15 cellular contexts compared by ENCODE assay signal in the genomic region with DNA sequence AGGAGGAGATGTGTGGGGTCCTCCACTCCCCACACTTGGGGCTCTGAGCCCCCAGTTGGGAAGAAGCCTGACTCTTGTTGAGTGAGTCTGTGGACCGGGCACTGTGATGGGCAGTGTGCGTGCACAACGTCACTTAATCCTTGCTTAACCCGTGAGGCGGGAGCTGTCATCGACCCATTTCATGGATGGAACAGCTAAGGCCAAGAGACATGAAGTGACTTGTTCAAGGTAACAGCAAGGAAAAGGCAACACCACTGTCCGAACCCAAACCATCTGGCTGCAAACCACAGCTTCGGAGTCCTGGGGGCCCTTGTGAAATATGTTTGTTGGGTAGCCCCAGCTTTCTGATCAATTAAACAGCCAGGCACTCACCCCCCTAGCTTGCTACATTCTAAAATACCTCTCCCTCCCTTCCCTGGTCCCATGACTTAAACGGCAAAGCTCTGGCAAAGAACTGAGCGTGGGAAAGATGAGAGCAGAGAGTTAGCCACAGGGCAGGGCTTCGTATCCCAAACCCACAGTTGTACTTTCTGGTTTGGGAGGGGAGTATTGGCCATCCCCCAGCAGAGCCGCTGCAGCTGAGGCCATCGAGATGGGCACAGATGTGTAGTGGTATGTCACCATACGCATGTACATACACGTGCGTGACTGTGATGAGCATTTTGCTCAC.
"Had no signal": no experiment of that assay in that cellular context is flagged by ENCODE, and none has a peak within 500 bp of the region (broad histone marks: within the 10 kb centered on the region; RNA-seq: fewer than 3 reads in every experiment).

No MANE protein-coding gene starts in this region.

- H3K4me3 Mint-ChIP-seq: activated naive CD4-positive, alpha-beta T cell treated with anti-CD3 and anti-CD28 coated beads for 36 hours; activated naive CD8-positive, alpha-beta T cell treated with anti-CD3 and anti-CD28 coated beads, Interleukin-2, amount 50 U/mL, for 24 hours; activated T-helper 17 cell treated with anti-CD3 and anti-CD28 coated beads, Interleukin-2, amount 50 U/mL, for 72 hours; endodermal cell; mesothelial cell of epicardium had no signal

- ATAC-seq: activated CD4-positive, CD25-positive, alpha-beta regulatory T cell treated with anti-CD3 and anti-CD28 coated beads, Interleukin-2, amount 50 U/mL, for 24 hours; activated naive CD8-positive, alpha-beta T cell treated with anti-CD3 and anti-CD28 coated beads, Interleukin-2, amount 50 U/mL, for 24 hours; activated T-helper 17 cell treated with anti-CD3 and anti-CD28 coated beads, Interleukin-2, amount 50 U/mL, for 72 hours; left colon; stimulated activated naive CD8-positive, alpha-beta T cell treated with anti-CD3 and anti-CD28 coated beads, Interleukin-15, Interleukin-2, amounts not matched to agents 100 U/mL and 50 U/mL, for 24 hours had no signal

- H3K4me3 ChIP-seq: ascending aorta, lower lobe of right lung, thoracic aorta had no signal

- H3K36me3 ChIP-seq: neutrophil had no signal

- H3K27me3 Mint-ChIP-seq: activated naive CD8-positive, alpha-beta T cell treated with anti-CD3 and anti-CD28 coated beads, Interleukin-2, amount 50 U/mL, for 24 hours; activated T-helper 17 cell treated with anti-CD3 and anti-CD28 coated beads, Interleukin-2, amount 50 U/mL, for 72 hours had no signal

- H3K9me3 Mint-ChIP-seq: activated naive CD4-positive, alpha-beta T cell treated with anti-CD3 and anti-CD28 coated beads for 36 hours; activated naive CD8-positive, alpha-beta T cell treated with anti-CD3 and anti-CD28 coated beads, Interleukin-2, amount 50 U/mL, for 24 hours; activated T-helper 17 cell treated with anti-CD3 and anti-CD28 coated beads, Interleukin-2, amount 50 U/mL, for 72 hours; endodermal cell; mesothelial cell of epicardium had no signal

- H3K27me3 ChIP-seq: ascending aorta, neutrophil had no signal

- H3K4me1 ChIP-seq: lower lobe of right lung had no signal

- H3K27ac Mint-ChIP-seq: activated naive CD4-positive, alpha-beta T cell treated with anti-CD3 and anti-CD28 coated beads for 36 hours; activated naive CD8-positive, alpha-beta T cell treated with anti-CD3 and anti-CD28 coated beads, Interleukin-2, amount 50 U/mL, for 24 hours; activated T-helper 17 cell treated with anti-CD3 and anti-CD28 coated beads, Interleukin-2, amount 50 U/mL, for 72 hours; mesothelial cell of epicardium had no signal

- DNase-seq: activated CD4-positive, alpha-beta T cell treated with anti-CD3 and anti-CD28 coated beads, Interleukin-2, amount 50 U/mL, for 48 hours; activated naive CD4-positive, alpha-beta T cell treated with anti-CD3 and anti-CD28 coated beads for 36 hours; activated naive CD8-positive, alpha-beta T cell treated with anti-CD3 and anti-CD28 coated beads, Interleukin-2, amount 50 U/mL, for 24 hours; endodermal cell; left colon; lower lobe of right lung; stimulated activated CD4-positive, alpha-beta T cell treated with anti-CD3 and anti-CD28 coated beads, Interleukin-4, amount 100 ng/mL, for 4 hours; stimulated activated CD8-positive, alpha-beta memory T cell treated with anti-CD3 and anti-CD28 coated beads, Interleukin-4, amount 100 ng/mL, for 48 hours; stimulated activated naive CD8-positive, alpha-beta T cell treated with anti-CD3 and anti-CD28 coated beads, Interleukin-15, Interleukin-2, amounts not matched to agents 100 U/mL and 50 U/mL, for 24 hours had no signal

- H3K4me1 Mint-ChIP-seq: activated naive CD8-positive, alpha-beta T cell treated with anti-CD3 and anti-CD28 coated beads, Interleukin-2, amount 50 U/mL, for 24 hours; activated T-helper 17 cell treated with anti-CD3 and anti-CD28 coated beads, Interleukin-2, amount 50 U/mL, for 72 hours; endodermal cell; mesothelial cell of epicardium had no signal

- H3K9me3 ChIP-seq: ascending aorta, lower lobe of right lung, neutrophil, thoracic aorta had no signal

- H3K27ac ChIP-seq: ascending aorta, lower lobe of right lung, neutrophil, thoracic aorta had no signal
